ENCODE assay signal across 8 cellular contexts in genomic region chr1:235648954-235649721, GRCh38. TPM values are rescaled to one million over a fixed set of nuclear protein-coding genes. Genes with fewer than 3 reads are reported as not detected.
DNase-seq lines count a peak whose midpoint lies in the region; ATAC-seq and TF ChIP-seq lines count a peak whose summit lies in the region.

No MANE protein-coding gene starts in this region.

- intact Hi-C loops in colonic mucosa (cut with DNase I) = no loop called here

- peak overlapping the region; percentile 19 to 46 for H3K9ac ChIP-seq in colonic mucosa (ENCODE audit: low read depth in 2 of 2, low read length in 2 of 2)
- H3K9ac ChIP-seq in liver (ENCODE audit: low read depth in 1 of 2, low read length in 2 of 2) = no peak overlapping the region

- H3K36me3 ChIP-seq in colonic mucosa = no peaks in the 10 kb centered on the region
- H3K36me3 ChIP-seq in liver (ENCODE audit: control insufficient read depth in 4 of 4, insufficient read depth in 3 of 4, low read depth in 1 of 4, low read length in 3 of 4) = no peaks in the 10 kb centered on the region

- no peak for TF ChIP-seq RAD21 in liver (IDR thresholded peaks at IDR 0.05)

- WGBS in liver = 2% methylated on average over 74 of the region's 74 CpGs

- ATAC-seq in GM19397 (IDR thresholded peaks at IDR 0.05; ENCODE audit: unreplicated experiment) (peak; percentile 49), GM18867 (IDR thresholded peaks at IDR 0.05; ENCODE audit: unreplicated experiment) (no peak)

- H3K4me1 ChIP-seq in colonic mucosa = peaks cover 3% of the 10 kb centered on the region
- H3K4me1 ChIP-seq in liver (ENCODE audit: control insufficient read depth in 4 of 4, insufficient read depth in 4 of 4, low read length in 3 of 4) = peaks cover 13 to 25% (median 21%) of the 10 kb centered on the region in 4 donors

- peak overlapping the region; percentile 42 for H3K4me3 ChIP-seq in colonic mucosa
- H3K4me3 ChIP-seq in liver (ENCODE audit: low read depth in 1 of 3, low read length in 3 of 3) = peak overlapping the region in 1 of 3 donors; percentile 58

- no peak overlapping the region for H3K27ac ChIP-seq in colonic mucosa
- H3K27ac ChIP-seq in liver (ENCODE audit: low read depth in 1 of 2, low read length in 2 of 2) = no peak overlapping the region

- TF ChIP-seq CTCF in colonic mucosa (IDR thresholded peaks at IDR 0.05) (no peak), liver (IDR thresholded peaks at IDR 0.05; ENCODE audit: low read depth, low read length, missing input control) (no peak)

- peak; percentile 29 for DNase-seq in Ammon's horn (ENCODE audit: low spot score)
- peak; percentile 53 for DNase-seq in LHCN-M2 (ENCODE audit: low read depth)
- DNase-seq in activated CD4-positive, alpha-beta T cell treated with anti-CD3 and anti-CD28 coated beads for 1 hour = peak; percentile 32
- DNase-seq in colonic mucosa = peak; percentile 68
- DNase-seq in stimulated activated CD4-positive, alpha-beta T cell treated with anti-CD3 and anti-CD28 coated beads, TNF-alpha, amount 100 ng/mL, for 24 hours (ENCODE audit: low read depth in 3 of 3) = peak; percentile 12 to 53 (median 31)

- no peaks in the 10 kb centered on the region for H3K9me3 ChIP-seq in colonic mucosa
- peaks cover 0 to under 1% (median 0%) of the 10 kb centered on the region in 4 donors for H3K9me3 ChIP-seq in liver (ENCODE audit: control insufficient read depth in 4 of 4, low read length in 3 of 4)

- H3K27me3 ChIP-seq in colonic mucosa (peaks cover 12% of the 10 kb centered on the region), liver (ENCODE audit: control insufficient read depth in 4 of 4, insufficient read depth in 4 of 4, low read length in 3 of 4) (peaks cover 0 to 19% (median 6%) of the 10 kb centered on the region in 4 donors)

TF ChIP-seq in liver, 16 proteins besides CTCF, POLR2A, EP300 and RAD21:
- TF ChIP-seq REST (IDR thresholded peaks at IDR 0.05) = peak; percentile 99
- TF ChIP-seq RXRA (IDR thresholded peaks at IDR 0.05) = peak in 1 of 2 donors; percentile 17
- no peak for TF ChIP-seq JUND (IDR thresholded peaks at IDR 0.05)
- no peak for TF ChIP-seq SP1 (IDR thresholded peaks at IDR 0.05)
- no peak for TF ChIP-seq HNF4A (conservative IDR thresholded peaks at IDR 0.05)

RNA-seq across cellular contexts. Expression of gene GNG4, which starts 0.4 kb away (rescaled TPM):
- total RNA-seq in LHCN-M2 (2014; rRNA removed) = 0.06 and 0.11 TPM in 2 replicates
- 0.16 TPM for polyA plus RNA-seq in LHCN-M2 (2012)
- total RNA-seq in colonic mucosa = 10 to 100 TPM in 1 of 2 donors, 1 to 10 TPM in 1; 6.9 to 10.0 TPM
- under 1 TPM in 1 of 2 donors, not detected in 1; 0.65 TPM for total RNA-seq in liver
- not detected for polyA plus RNA-seq in liver

Comparison
In these comparisons a context has a peak if more than half of its experiments do, and no peak if none do; other contexts are left out.
1. H3K9ac ChIP-seq: peak in colonic mucosa (2 of 2); none in liver (0 of 2).
2. Peak in every context shown above with its lines, with median percentiles within 50 percentile points of each other: DNase-seq.